In the genomic region with DNA sequence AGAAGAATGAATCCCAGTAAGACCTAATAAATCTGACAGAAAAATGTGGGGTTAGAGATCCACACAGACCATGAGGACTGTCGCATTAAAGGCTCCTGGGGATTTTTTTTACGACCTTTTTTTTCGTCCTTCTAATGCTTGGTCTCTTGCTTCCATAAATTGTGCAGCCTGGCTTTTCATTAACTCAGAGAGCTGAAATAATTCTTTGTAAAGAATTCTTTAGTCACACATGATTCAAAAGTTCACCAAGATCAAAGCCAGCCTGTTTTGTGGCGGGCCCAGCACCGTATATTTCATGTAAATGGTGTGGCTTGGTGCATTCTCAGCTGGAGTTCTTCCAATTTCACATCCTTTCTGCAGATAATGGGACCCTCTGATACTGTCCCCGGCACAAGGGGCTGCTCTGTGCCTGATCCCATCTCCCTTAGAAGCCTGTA, we compare ENCODE assay signal across 1 cellular context.
TF ChIP-seq lines count a peak whose summit lies in the region.

No MANE protein-coding gene starts in this region.

TF ChIP-seq in HepG2, 621 proteins besides CTCF, POLR2A, EP300 and RAD21 (continued from another document and continues in another):
- TF ChIP-seq, protein P1, sequence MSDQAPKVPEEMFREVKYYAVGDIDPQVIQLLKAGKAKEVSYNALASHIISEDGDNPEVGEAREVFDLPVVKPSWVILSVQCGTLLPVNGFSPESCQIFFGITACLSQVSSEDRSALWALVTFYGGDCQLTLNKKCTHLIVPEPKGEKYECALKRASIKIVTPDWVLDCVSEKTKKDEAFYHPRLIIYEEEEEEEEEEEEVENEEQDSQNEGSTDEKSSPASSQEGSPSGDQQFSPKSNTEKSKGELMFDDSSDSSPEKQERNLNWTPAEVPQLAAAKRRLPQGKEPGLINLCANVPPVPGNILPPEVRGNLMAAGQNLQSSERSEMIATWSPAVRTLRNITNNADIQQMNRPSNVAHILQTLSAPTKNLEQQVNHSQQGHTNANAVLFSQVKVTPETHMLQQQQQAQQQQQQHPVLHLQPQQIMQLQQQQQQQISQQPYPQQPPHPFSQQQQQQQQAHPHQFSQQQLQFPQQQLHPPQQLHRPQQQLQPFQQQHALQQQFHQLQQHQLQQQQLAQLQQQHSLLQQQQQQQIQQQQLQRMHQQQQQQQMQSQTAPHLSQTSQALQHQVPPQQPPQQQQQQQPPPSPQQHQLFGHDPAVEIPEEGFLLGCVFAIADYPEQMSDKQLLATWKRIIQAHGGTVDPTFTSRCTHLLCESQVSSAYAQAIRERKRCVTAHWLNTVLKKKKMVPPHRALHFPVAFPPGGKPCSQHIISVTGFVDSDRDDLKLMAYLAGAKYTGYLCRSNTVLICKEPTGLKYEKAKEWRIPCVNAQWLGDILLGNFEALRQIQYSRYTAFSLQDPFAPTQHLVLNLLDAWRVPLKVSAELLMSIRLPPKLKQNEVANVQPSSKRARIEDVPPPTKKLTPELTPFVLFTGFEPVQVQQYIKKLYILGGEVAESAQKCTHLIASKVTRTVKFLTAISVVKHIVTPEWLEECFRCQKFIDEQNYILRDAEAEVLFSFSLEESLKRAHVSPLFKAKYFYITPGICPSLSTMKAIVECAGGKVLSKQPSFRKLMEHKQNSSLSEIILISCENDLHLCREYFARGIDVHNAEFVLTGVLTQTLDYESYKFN (CRISPR knock-in tag; conservative IDR thresholded peaks at IDR 0.05), result peak; percentile 71
- TF ChIP-seq KLF15 (CRISPR knock-in tag; IDR thresholded peaks at IDR 0.05; ENCODE audit: borderline replicate concordance) (no peak), FOXA3 (CRISPR knock-in tag; IDR thresholded peaks at IDR 0.05) (no peak), NCOA2 (CRISPR knock-in tag; IDR thresholded peaks at IDR 0.05) (peak; percentile 51; the same call in 1 of the 2 replicates), EHMT2 (IDR thresholded peaks at IDR 0.05; ENCODE audit: borderline replicate concordance, low read depth, low read length) (peak; percentile 70), HMG20A (CRISPR knock-in tag; IDR thresholded peaks at IDR 0.05; ENCODE audit: borderline replicate concordance) (peak; percentile 61; the same call in 1 of the 2 replicates), SAP130 (CRISPR knock-in tag; IDR thresholded peaks at IDR 0.05; ENCODE audit: low read depth) (peak; percentile 28; the same call in 1 of the 2 replicates), IKZF4 (CRISPR knock-in tag; IDR thresholded peaks at IDR 0.05; ENCODE audit: borderline replicate concordance, low read depth, not compliant biosample characterization) (no peak), ZNF530 (CRISPR knock-in tag; IDR thresholded peaks at IDR 0.05; ENCODE audit: low read depth) (no peak), SPEN (CRISPR knock-in tag; IDR thresholded peaks at IDR 0.05; ENCODE audit: low read depth) (no peak), ZHX1 (CRISPR knock-in tag; IDR thresholded peaks at IDR 0.05; ENCODE audit: low read depth) (no peak), ZNF232 (CRISPR knock-in tag; IDR thresholded peaks at IDR 0.05; ENCODE audit: borderline replicate concordance) (no peak), SOX6 (IDR thresholded peaks at IDR 0.05) (no peak), SOX6 (CRISPR knock-in tag; IDR thresholded peaks at IDR 0.05) (peak; percentile 33; the same call in 1 of the 2 replicates), ZBTB8A (CRISPR knock-in tag; IDR thresholded peaks at IDR 0.05; ENCODE audit: borderline replicate concordance, low read depth) (no peak), HNF4A (CRISPR knock-in tag; IDR thresholded peaks at IDR 0.05) (peak; percentile 46), TCF7L2 (IDR thresholded peaks at IDR 0.05; ENCODE audit: low read depth, low read length) (peak; percentile 50; the same call in 1 of the 2 replicates), SOX5 (CRISPR knock-in tag; IDR thresholded peaks at IDR 0.05; ENCODE audit: borderline replicate concordance) (peak; percentile 64; the same call in 1 of the 2 replicates), ZMYM3 (CRISPR knock-in tag; IDR thresholded peaks at IDR 0.05) (no peak), ZNF354B (CRISPR knock-in tag; IDR thresholded peaks at IDR 0.05) (no peak), AHR (CRISPR knock-in tag; IDR thresholded peaks at IDR 0.05) (no peak), ASH2L (IDR thresholded peaks at IDR 0.05; ENCODE audit: insufficient read length, low read depth, low read length) (peak; percentile 86), CREM (IDR thresholded peaks at IDR 0.05) (peak; percentile 40; the same call in 1 of the 2 replicates), CREM (CRISPR knock-in tag; IDR thresholded peaks at IDR 0.05) (no peak), NR2F6 (IDR thresholded peaks at IDR 0.05) (no peak), NR2F6 (CRISPR knock-in tag; IDR thresholded peaks at IDR 0.05) (0 out of 2 replicates have a peak, but pooled peaks have one; percentile 15), TEAD3 (CRISPR knock-in tag; optimal IDR thresholded peaks at IDR 0.05; ENCODE audit: borderline replicate concordance) (peak; percentile 25), ZKSCAN8 (CRISPR knock-in tag; IDR thresholded peaks at IDR 0.05; ENCODE audit: borderline replicate concordance) (no peak)
- TF ChIP-seq, protein P2, sequence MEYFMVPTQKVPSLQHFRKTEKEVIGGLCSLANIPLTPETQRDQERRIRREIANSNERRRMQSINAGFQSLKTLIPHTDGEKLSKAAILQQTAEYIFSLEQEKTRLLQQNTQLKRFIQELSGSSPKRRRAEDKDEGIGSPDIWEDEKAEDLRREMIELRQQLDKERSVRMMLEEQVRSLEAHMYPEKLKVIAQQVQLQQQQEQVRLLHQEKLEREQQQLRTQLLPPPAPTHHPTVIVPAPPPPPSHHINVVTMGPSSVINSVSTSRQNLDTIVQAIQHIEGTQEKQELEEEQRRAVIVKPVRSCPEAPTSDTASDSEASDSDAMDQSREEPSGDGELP (IDR thresholded peaks at IDR 0.05; ENCODE audit: borderline replicate concordance, low read depth), result peak; percentile 67; the same call in 1 of the 2 replicates
- TF ChIP-seq, protein P3, sequence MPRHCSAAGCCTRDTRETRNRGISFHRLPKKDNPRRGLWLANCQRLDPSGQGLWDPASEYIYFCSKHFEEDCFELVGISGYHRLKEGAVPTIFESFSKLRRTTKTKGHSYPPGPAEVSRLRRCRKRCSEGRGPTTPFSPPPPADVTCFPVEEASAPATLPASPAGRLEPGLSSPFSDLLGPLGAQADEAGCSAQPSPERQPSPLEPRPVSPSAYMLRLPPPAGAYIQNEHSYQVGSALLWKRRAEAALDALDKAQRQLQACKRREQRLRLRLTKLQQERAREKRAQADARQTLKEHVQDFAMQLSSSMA (CRISPR knock-in tag; IDR thresholded peaks at IDR 0.05), result no peak
- TF ChIP-seq, protein P4, sequence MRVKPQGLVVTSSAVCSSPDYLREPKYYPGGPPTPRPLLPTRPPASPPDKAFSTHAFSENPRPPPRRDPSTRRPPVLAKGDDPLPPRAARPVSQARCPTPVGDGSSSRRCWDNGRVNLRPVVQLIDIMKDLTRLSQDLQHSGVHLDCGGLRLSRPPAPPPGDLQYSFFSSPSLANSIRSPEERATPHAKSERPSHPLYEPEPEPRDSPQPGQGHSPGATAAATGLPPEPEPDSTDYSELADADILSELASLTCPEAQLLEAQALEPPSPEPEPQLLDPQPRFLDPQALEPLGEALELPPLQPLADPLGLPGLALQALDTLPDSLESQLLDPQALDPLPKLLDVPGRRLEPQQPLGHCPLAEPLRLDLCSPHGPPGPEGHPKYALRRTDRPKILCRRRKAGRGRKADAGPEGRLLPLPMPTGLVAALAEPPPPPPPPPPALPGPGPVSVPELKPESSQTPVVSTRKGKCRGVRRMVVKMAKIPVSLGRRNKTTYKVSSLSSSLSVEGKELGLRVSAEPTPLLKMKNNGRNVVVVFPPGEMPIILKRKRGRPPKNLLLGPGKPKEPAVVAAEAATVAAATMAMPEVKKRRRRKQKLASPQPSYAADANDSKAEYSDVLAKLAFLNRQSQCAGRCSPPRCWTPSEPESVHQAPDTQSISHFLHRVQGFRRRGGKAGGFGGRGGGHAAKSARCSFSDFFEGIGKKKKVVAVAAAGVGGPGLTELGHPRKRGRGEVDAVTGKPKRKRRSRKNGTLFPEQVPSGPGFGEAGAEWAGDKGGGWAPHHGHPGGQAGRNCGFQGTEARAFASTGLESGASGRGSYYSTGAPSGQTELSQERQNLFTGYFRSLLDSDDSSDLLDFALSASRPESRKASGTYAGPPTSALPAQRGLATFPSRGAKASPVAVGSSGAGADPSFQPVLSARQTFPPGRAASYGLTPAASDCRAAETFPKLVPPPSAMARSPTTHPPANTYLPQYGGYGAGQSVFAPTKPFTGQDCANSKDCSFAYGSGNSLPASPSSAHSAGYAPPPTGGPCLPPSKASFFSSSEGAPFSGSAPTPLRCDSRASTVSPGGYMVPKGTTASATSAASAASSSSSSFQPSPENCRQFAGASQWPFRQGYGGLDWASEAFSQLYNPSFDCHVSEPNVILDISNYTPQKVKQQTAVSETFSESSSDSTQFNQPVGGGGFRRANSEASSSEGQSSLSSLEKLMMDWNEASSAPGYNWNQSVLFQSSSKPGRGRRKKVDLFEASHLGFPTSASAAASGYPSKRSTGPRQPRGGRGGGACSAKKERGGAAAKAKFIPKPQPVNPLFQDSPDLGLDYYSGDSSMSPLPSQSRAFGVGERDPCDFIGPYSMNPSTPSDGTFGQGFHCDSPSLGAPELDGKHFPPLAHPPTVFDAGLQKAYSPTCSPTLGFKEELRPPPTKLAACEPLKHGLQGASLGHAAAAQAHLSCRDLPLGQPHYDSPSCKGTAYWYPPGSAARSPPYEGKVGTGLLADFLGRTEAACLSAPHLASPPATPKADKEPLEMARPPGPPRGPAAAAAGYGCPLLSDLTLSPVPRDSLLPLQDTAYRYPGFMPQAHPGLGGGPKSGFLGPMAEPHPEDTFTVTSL (CRISPR knock-in tag; IDR thresholded peaks at IDR 0.05; ENCODE audit: borderline replicate concordance), result peak; percentile 57; the same call in 1 of the 2 replicates
- TF ChIP-seq, protein P5, sequence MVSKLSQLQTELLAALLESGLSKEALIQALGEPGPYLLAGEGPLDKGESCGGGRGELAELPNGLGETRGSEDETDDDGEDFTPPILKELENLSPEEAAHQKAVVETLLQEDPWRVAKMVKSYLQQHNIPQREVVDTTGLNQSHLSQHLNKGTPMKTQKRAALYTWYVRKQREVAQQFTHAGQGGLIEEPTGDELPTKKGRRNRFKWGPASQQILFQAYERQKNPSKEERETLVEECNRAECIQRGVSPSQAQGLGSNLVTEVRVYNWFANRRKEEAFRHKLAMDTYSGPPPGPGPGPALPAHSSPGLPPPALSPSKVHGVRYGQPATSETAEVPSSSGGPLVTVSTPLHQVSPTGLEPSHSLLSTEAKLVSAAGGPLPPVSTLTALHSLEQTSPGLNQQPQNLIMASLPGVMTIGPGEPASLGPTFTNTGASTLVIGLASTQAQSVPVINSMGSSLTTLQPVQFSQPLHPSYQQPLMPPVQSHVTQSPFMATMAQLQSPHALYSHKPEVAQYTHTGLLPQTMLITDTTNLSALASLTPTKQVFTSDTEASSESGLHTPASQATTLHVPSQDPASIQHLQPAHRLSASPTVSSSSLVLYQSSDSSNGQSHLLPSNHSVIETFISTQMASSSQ (IDR thresholded peaks at IDR 0.05; ENCODE audit: low read depth), result peak; percentile 75
- TF ChIP-seq, protein P5 (CRISPR knock-in tag; IDR thresholded peaks at IDR 0.05; ENCODE audit: borderline replicate concordance), result peak; percentile 36; the same call in 1 of the 2 replicates
- TF ChIP-seq, protein P6, sequence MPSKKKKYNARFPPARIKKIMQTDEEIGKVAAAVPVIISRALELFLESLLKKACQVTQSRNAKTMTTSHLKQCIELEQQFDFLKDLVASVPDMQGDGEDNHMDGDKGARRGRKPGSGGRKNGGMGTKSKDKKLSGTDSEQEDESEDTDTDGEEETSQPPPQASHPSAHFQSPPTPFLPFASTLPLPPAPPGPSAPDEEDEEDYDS (CRISPR knock-in tag; IDR thresholded peaks at IDR 0.05), result 0 out of 2 replicates have a peak, but pooled peaks have one; percentile 16
